Comparison of ENCODE assay signal across 19 cellular contexts in genomic region chr3:38588276-38588971, GRCh38.
A peak's percentile ranks its signal among the peaks of the same experiment; 100 is the strongest.
DNase-seq lines count a peak whose midpoint lies in the region; ATAC-seq and TF ChIP-seq lines count a peak whose summit lies in the region.
"Had no signal": no experiment of that assay in that cellular context is flagged by ENCODE, and none has a peak within 500 bp of the region (broad histone marks: within the 10 kb centered on the region; RNA-seq: fewer than 3 reads in every experiment).

No MANE protein-coding gene starts in this region.

- POLR2A ChIA-PET in activated CD4-positive, alpha-beta memory T cell treated with anti-CD3 and anti-CD28 coated beads for 36 hours (lab: Charles Lee): no interaction called here
- POLR2A ChIA-PET in PC-3 (lab: Charles Lee; ENCODE audit: unreplicated experiment): no interaction called here

- no peak overlapping the region for H2AFZ ChIP-seq in PC-3 (ENCODE audit: low read length)

- no peaks in the 10 kb centered on the region for H3K9me2 ChIP-seq in PC-3 (replicated peaks; ENCODE audit: low read length)

- no peaks in the 10 kb centered on the region for H3K36me3 Mint-ChIP-seq in activated CD4-positive, alpha-beta memory T cell treated with anti-CD3 and anti-CD28 coated beads for 36 hours
- no peaks in the 10 kb centered on the region for H3K36me3 Mint-ChIP-seq in osteocyte (ENCODE audit: unreplicated experiment)
- H3K36me3 Mint-ChIP-seq: CD8-positive, alpha-beta memory T cell; natural killer cell treated with Interleukin-12 subunit alpha and Interleukin-12 subunit beta and Interleukin-15 and Interleukin-18, amount 100 ng/mL, for 72 hours had no signal

- peaks cover 82% of the 10 kb centered on the region for H3K27me3 ChIP-seq in PC-3 (ENCODE audit: low read length)
- H3K27me3 ChIP-seq: breast epithelium had no signal

- no peak overlapping the region for H3K27ac Mint-ChIP-seq in activated CD4-positive, alpha-beta memory T cell treated with anti-CD3 and anti-CD28 coated beads for 36 hours
- no peak overlapping the region for H3K27ac Mint-ChIP-seq in osteocyte (ENCODE audit: unreplicated experiment)
- H3K27ac Mint-ChIP-seq: CD8-positive, alpha-beta memory T cell; natural killer cell treated with Interleukin-12 subunit alpha and Interleukin-12 subunit beta and Interleukin-15 and Interleukin-18, amount 100 ng/mL, for 72 hours had no signal

- no peaks in the 10 kb centered on the region for H3K79me2 ChIP-seq in PC-3 (ENCODE audit: low read length)

- H3K36me3 ChIP-seq in PC-3 (ENCODE audit: low read depth, low read length): no peaks in the 10 kb centered on the region
- H3K36me3 ChIP-seq: breast epithelium, prostate gland had no signal

- no peak overlapping the region for H3K4me3 ChIP-seq in PC-3 (ENCODE audit: low read length)
- H3K4me3 ChIP-seq: breast epithelium, prostate gland had no signal

- TF ChIP-seq CTCF in osteocyte (IDR thresholded peaks at IDR 0.05) (no peak), PC-3 (conservative IDR thresholded peaks at IDR 0.05; ENCODE audit: low read depth, low read length) (no peak)

- no peak overlapping the region for H3K4me3 Mint-ChIP-seq in activated CD4-positive, alpha-beta memory T cell treated with anti-CD3 and anti-CD28 coated beads for 36 hours
- no peak overlapping the region for H3K4me3 Mint-ChIP-seq in osteocyte (ENCODE audit: unreplicated experiment)
- H3K4me3 Mint-ChIP-seq: activated T-cell treated with anti-CD3 and anti-CD28 coated beads, Interleukin-2, amount 50 U/mL, for 4 hours; CD8-positive, alpha-beta memory T cell; natural killer cell treated with Interleukin-12 subunit alpha and Interleukin-12 subunit beta and Interleukin-15 and Interleukin-18, amount 100 ng/mL, for 72 hours had no signal

- no peaks in the 10 kb centered on the region for H3K4me1 Mint-ChIP-seq in activated CD4-positive, alpha-beta memory T cell treated with anti-CD3 and anti-CD28 coated beads for 36 hours (ENCODE audit: low read depth)
- H3K4me1 Mint-ChIP-seq in osteocyte (ENCODE audit: unreplicated experiment): no peaks in the 10 kb centered on the region
- H3K4me1 Mint-ChIP-seq: CD8-positive, alpha-beta memory T cell had no signal

- intact Hi-C loops in activated CD4-positive, alpha-beta memory T cell treated with anti-CD3 and anti-CD28 coated beads for 36 hours (cut with micrococcal nuclease): no loop called here
- intact Hi-C loops in left ventricle myocardium superior (cut with micrococcal nuclease): no loop called here
- intact Hi-C loops in PC-3 (cut with micrococcal nuclease): no loop called here

- ATAC-seq in left ventricle myocardium superior (peak; percentile 81), PC-3 (no peak)
- ATAC-seq: esophagus mucosa, Panc1, SK-N-SH treated with all-trans-retinoic acid at 6 μM for 48 hours had no signal

- H3K4me2 ChIP-seq in PC-3 (ENCODE audit: low read length): no peak overlapping the region

- no peaks in the 10 kb centered on the region for H4K20me1 ChIP-seq in PC-3 (ENCODE audit: low read length)

- BruUV-seq in PC-3 (replicated peaks; lab: Mats Ljungman, UMichigan): no TSS peak

- no peaks in the 10 kb centered on the region for H3K9me3 ChIP-seq in PC-3 (ENCODE audit: low read length)
- H3K9me3 ChIP-seq: breast epithelium, prostate gland had no signal

- DNase-seq in 8988T (peak; percentile 8), left ventricle myocardium superior (peak; percentile 76), osteocyte (ENCODE audit: extremely low spot score, unreplicated experiment) (peak; percentile 79), PC-3 (no peak), mucosa of gallbladder (ENCODE audit: low spot score) (no peak), RPMI8226 (no peak), T-helper 1 cell (no peak)
- peak; percentile 4 for DNase-seq in activated CD4-positive, alpha-beta memory T cell treated with anti-CD3 and anti-CD28 coated beads for 36 hours
- DNase-seq: activated CD4-positive, alpha-beta T cell treated with anti-CD3 and anti-CD28 coated beads for 48 hours; activated T-cell treated with anti-CD3 and anti-CD28 coated beads, Interleukin-2, amount 50 U/mL, for 4 hours; CD8-positive, alpha-beta memory T cell; mammary epithelial cell; stimulated activated naive CD4-positive, alpha-beta T cell had no signal

- H3K9me3 Mint-ChIP-seq in activated CD4-positive, alpha-beta memory T cell treated with anti-CD3 and anti-CD28 coated beads for 36 hours: no peaks in the 10 kb centered on the region
- H3K9me3 Mint-ChIP-seq in osteocyte (ENCODE audit: unreplicated experiment): no peaks in the 10 kb centered on the region
- H3K9me3 Mint-ChIP-seq: activated T-cell treated with anti-CD3 and anti-CD28 coated beads, Interleukin-2, amount 50 U/mL, for 4 hours; CD8-positive, alpha-beta memory T cell; natural killer cell treated with Interleukin-12 subunit alpha and Interleukin-12 subunit beta and Interleukin-15 and Interleukin-18, amount 100 ng/mL, for 72 hours had no signal

- no peaks in the 10 kb centered on the region for H3K4me1 ChIP-seq in PC-3 (ENCODE audit: insufficient read depth, low read length)
- H3K4me1 ChIP-seq: breast epithelium, prostate gland had no signal

- CTCF ChIA-PET in activated CD4-positive, alpha-beta memory T cell treated with anti-CD3 and anti-CD28 coated beads for 36 hours (lab: Charles Lee): interaction anchor here (1.1 kb wide), 1 partner anchor 8 kb away, joined by 3 read pairs; no protein-coding TSS in a partner anchor
- CTCF ChIA-PET in PC-3 (lab: Charles Lee): no interaction called here

- no peak overlapping the region for H3K27ac ChIP-seq in PC-3 (ENCODE audit: low read length)
- H3K27ac ChIP-seq: breast epithelium, prostate gland had no signal

- no peaks in the 10 kb centered on the region for H3K27me3 Mint-ChIP-seq in activated CD4-positive, alpha-beta memory T cell treated with anti-CD3 and anti-CD28 coated beads for 36 hours
- peaks cover 10% of the 10 kb centered on the region for H3K27me3 Mint-ChIP-seq in osteocyte (ENCODE audit: unreplicated experiment)

- H3F3A ChIP-seq in PC-3 (ENCODE audit: low read length, unreplicated experiment): no peaks in the 10 kb centered on the region

- H3K9ac ChIP-seq in PC-3 (ENCODE audit: low read length): no peak overlapping the region

Comparison
In these comparisons a context has a peak if more than half of its experiments do, and no peak if none do; other contexts are left out.
1. DNase-seq: peak in 8988T (single experiment), activated CD4-positive, alpha-beta memory T cell treated with anti-CD3 and anti-CD28 coated beads for 36 hours (single experiment), left ventricle myocardium superior (single experiment) and osteocyte (single experiment); none in PC-3 (single experiment), mucosa of gallbladder (single experiment), RPMI8226 (single experiment) and T-helper 1 cell (0 of 5).